In genomic region chr6:183668-184067, GRCh38 we compare ENCODE assay signal across 22 cellular contexts.
A peak's percentile ranks its signal among the peaks of the same experiment; 100 is the strongest.
DNase-seq lines count a peak whose midpoint lies in the region; ATAC-seq and TF ChIP-seq lines count a peak whose summit lies in the region.
"Had no signal": no experiment of that assay in that cellular context is flagged by ENCODE, and none has a peak within 500 bp of the region (broad histone marks: within the 10 kb centered on the region; RNA-seq: fewer than 3 reads in every experiment).

No MANE protein-coding gene starts in this region.

- 0 out of 2 replicates have a peak overlapping the region, but pooled peaks have one; percentile 44 for H3K9ac ChIP-seq in BLaER1

- CTCF ChIA-PET in GM10248 (lab: Yijun Ruan, JAX) = interaction anchor here (0.9 to 32.8 kb wide), 7 partner anchors 10 to 145 kb away, joined by 3 to 620 read pairs (median 4); no protein-coding TSS in a partner anchor

- H3K4me3 ChIP-seq in BLaER1 (peak overlapping the region; percentile 16; the same call in 1 of the 2 replicates), psoas muscle (no peak overlapping the region)
- H3K4me3 ChIP-seq: HAP-1, lower lobe of right lung, thyroid gland had no signal

- DNase-seq in GM10248 (ENCODE audit: extremely low spot score) = peak; percentile 67
- DNase-seq in activated naive CD8-positive, alpha-beta T cell treated with anti-CD3 and anti-CD28 coated beads, Interleukin-2, amount 50 U/mL, for 24 hours = no peak
- DNase-seq in mesenteric fat pad (ENCODE audit: low spot score) = no peak
- no peak for DNase-seq in psoas muscle
- no peak for DNase-seq in progenitor cell of endocrine pancreas (ENCODE audit: low spot score, unreplicated experiment)
- DNase-seq: effector memory CD4-positive, alpha-beta T cell; foreskin melanocyte; hypothalamus; KG1; lower lobe of right lung; NCI-H1694 treated with DMSO at 0.1 percent for 48 hours; NCI-H526 treated with DMSO at 0.1 percent for 48 hours; T-helper 9 cell; thyroid gland had no signal

- no peak overlapping the region for H3K27ac Mint-ChIP-seq in activated naive CD8-positive, alpha-beta T cell treated with anti-CD3 and anti-CD28 coated beads, Interleukin-2, amount 50 U/mL, for 24 hours
- H3K27ac Mint-ChIP-seq in progenitor cell of endocrine pancreas = no peak overlapping the region
- H3K27ac Mint-ChIP-seq: activated T-helper 2 cell treated with anti-CD3 and anti-CD28 coated beads, Interferon-gamma antibody, Interleukin-2, Interleukin-4, amounts not matched to agents 10 μg/mL and 5 μg/mL and 100 μg/mL, durations not matched to agents 14 hours and 24 hours and 36 hours; brain had no signal

- H3K36me3 ChIP-seq in BLaER1 (0 out of 2 replicates have a peak, but pooled peaks cover 6% of the 10 kb centered on the region), psoas muscle (ENCODE audit: insufficient read depth in 1 of 2, low read depth in 1 of 2) (no peaks in the 10 kb centered on the region)
- H3K36me3 ChIP-seq: HAP-1, lower lobe of right lung, thyroid gland had no signal

- no peaks in the 10 kb centered on the region for H3K36me3 Mint-ChIP-seq in activated naive CD8-positive, alpha-beta T cell treated with anti-CD3 and anti-CD28 coated beads, Interleukin-2, amount 50 U/mL, for 24 hours (ENCODE audit: low read depth)
- no peaks in the 10 kb centered on the region for H3K36me3 Mint-ChIP-seq in progenitor cell of endocrine pancreas (ENCODE audit: insufficient read depth)
- H3K36me3 Mint-ChIP-seq: brain had no signal

- no peaks in the 10 kb centered on the region for H3K9me3 Mint-ChIP-seq in activated naive CD8-positive, alpha-beta T cell treated with anti-CD3 and anti-CD28 coated beads, Interleukin-2, amount 50 U/mL, for 24 hours
- H3K9me3 Mint-ChIP-seq in progenitor cell of endocrine pancreas (ENCODE audit: low read depth) = peaks cover 2% of the 10 kb centered on the region

- H4K20me1 ChIP-seq in BLaER1 = no peaks in the 10 kb centered on the region

- no peaks in the 10 kb centered on the region for H3K27me3 ChIP-seq in BLaER1
- H3K27me3 ChIP-seq in psoas muscle (ENCODE audit: insufficient read depth in 3 of 3, low read length in 2 of 3) = no peaks in the 10 kb centered on the region
- H3K27me3 ChIP-seq: thyroid gland had no signal

- H3K4me2 ChIP-seq in BLaER1 = peak overlapping the region; percentile 90

- intact Hi-C loops in psoas muscle (cut with DNase I) = no loop called here

- H3K4me3 Mint-ChIP-seq in activated naive CD8-positive, alpha-beta T cell treated with anti-CD3 and anti-CD28 coated beads, Interleukin-2, amount 50 U/mL, for 24 hours = no peak overlapping the region
- H3K4me3 Mint-ChIP-seq in progenitor cell of endocrine pancreas (ENCODE audit: low read depth) = no peak overlapping the region
- H3K4me3 Mint-ChIP-seq: brain had no signal

- H3K4me1 Mint-ChIP-seq in activated naive CD8-positive, alpha-beta T cell treated with anti-CD3 and anti-CD28 coated beads, Interleukin-2, amount 50 U/mL, for 24 hours = peaks cover 48% of the 10 kb centered on the region
- H3K4me1 Mint-ChIP-seq in progenitor cell of endocrine pancreas (ENCODE audit: low read depth) = peaks cover 20% of the 10 kb centered on the region
- H3K4me1 Mint-ChIP-seq: brain had no signal

- WGBS in psoas muscle, 3 donors = 77 to 85% (median 83%) methylated on average over 2 of the region's 2 CpGs

- ATAC-seq in HG02852 (IDR thresholded peaks at IDR 0.05; ENCODE audit: unreplicated experiment) = peak; percentile 38
- ATAC-seq in activated naive CD8-positive, alpha-beta T cell treated with anti-CD3 and anti-CD28 coated beads, Interleukin-2, amount 50 U/mL, for 24 hours = peak; percentile 87
- no peak for ATAC-seq in GM18498 (IDR thresholded peaks at IDR 0.05; ENCODE audit: unreplicated experiment)
- no peak for ATAC-seq in psoas muscle
- ATAC-seq: esophagus mucosa, lower lobe of right lung, SK-N-SH treated with all-trans-retinoic acid at 6 μM for 48 hours had no signal

- no peaks in the 10 kb centered on the region for H3K27me3 Mint-ChIP-seq in activated naive CD8-positive, alpha-beta T cell treated with anti-CD3 and anti-CD28 coated beads, Interleukin-2, amount 50 U/mL, for 24 hours
- no peaks in the 10 kb centered on the region for H3K27me3 Mint-ChIP-seq in progenitor cell of endocrine pancreas

- H3K27ac ChIP-seq in BLaER1 (peak overlapping the region; percentile 83), psoas muscle (no peak overlapping the region)
- H3K27ac ChIP-seq: lower lobe of right lung, thyroid gland had no signal

- H3K4me1 ChIP-seq in BLaER1 (peaks cover 92% of the 10 kb centered on the region), psoas muscle (no peaks in the 10 kb centered on the region)
- H3K4me1 ChIP-seq: HAP-1 had no signal

- TF ChIP-seq CTCF in GM10248 (IDR thresholded peaks at IDR 0.05; ENCODE audit: control extremely low read depth, extremely low read depth, low read depth, missing control alignments) (no peak), psoas muscle (IDR thresholded peaks at IDR 0.05) (no peak), progenitor cell of endocrine pancreas (IDR thresholded peaks at IDR 0.05; ENCODE audit: unreplicated experiment) (no peak)

- POLR2A ChIA-PET in GM10248 (lab: Yijun Ruan, JAX) = interaction anchor here (1.3 kb wide), 1 partner anchor 208 kb away, joined by 4 read pairs; the partner anchor contains the start of gene IRF4

- H3K9me3 ChIP-seq in BLaER1 = peaks cover 15% of the 10 kb centered on the region
- H3K9me3 ChIP-seq in psoas muscle = no peaks in the 10 kb centered on the region
- H3K9me3 ChIP-seq: HAP-1, lower lobe of right lung, thyroid gland had no signal

Comparison
In these comparisons a context has a peak if more than half of its experiments do, and no peak if none do; other contexts are left out.
1. ATAC-seq: peak in HG02852 (single experiment) and activated naive CD8-positive, alpha-beta T cell treated with anti-CD3 and anti-CD28 coated beads, Interleukin-2, amount 50 U/mL, for 24 hours (single experiment); none in GM18498 (single experiment) and psoas muscle (0 of 4).